In the genomic region with DNA sequence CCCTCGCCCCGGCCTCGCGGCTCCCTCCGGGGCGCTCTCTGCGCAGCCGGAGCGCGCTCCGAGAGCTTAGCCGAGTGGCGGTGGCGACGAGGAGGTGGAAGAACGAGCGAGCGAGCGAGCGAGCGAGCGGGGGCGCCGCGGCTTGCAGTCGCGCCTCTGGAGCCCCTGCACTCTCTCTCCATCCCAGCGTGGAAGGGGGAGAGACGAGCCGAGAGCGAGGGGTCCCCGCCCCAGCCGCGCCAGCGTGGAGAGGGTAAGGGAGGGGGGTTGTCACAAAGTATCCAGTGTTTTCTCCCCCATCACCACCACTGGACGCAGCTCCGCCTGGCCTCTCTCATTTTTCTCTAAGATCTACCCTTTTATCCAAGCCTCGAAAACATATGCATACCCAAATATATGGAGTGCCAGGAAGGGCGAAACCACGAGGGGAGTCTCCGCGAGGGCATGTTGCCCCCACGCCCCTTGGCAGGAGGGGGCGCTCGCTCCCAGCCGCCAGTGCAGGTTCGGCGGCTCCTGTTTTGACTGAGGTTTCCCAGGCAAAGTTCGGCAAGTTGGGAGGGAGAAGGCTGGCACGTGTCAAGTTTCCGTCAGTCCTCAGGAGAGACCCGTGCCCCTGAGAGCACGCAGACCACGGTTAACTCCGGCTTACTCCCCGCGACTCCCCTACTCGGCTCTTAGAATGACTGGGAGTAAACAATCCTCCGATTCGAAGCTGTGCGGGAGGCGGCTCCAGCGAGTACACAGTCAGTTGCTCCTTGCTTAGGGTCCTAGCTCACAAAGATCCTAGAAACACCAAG, we compare ENCODE assay signal across 8 cellular contexts. TPM values are rescaled to one million over a fixed set of nuclear protein-coding genes. Genes with fewer than 3 reads are reported as not detected.
A peak's percentile ranks its signal among the peaks of the same experiment; 100 is the strongest.
DNase-seq lines count a peak whose midpoint lies in the region; ATAC-seq and TF ChIP-seq lines count a peak whose summit lies in the region.

No MANE protein-coding gene starts in this region.

- ATAC-seq in GM18502 (IDR thresholded peaks at IDR 0.05; ENCODE audit: poor library complexity, unreplicated experiment) (no peak), HG02884 (IDR thresholded peaks at IDR 0.05; ENCODE audit: unreplicated experiment) (no peak)

- peak; percentile 68 for TF ChIP-seq RAD21 in SK-N-SH (IDR thresholded peaks at IDR 0.05; ENCODE audit: low read length)

- no peak for TF ChIP-seq EP300 in SK-N-SH (IDR thresholded peaks at IDR 0.05; ENCODE audit: borderline replicate concordance in 1 of 2, low read depth in 1 of 2, low read length in 1 of 2)

- H3K36me3 ChIP-seq in breast epithelium (no peaks in the 10 kb centered on the region), SK-N-SH (replicated peaks in 1 of 2; ENCODE audit: control insufficient read depth in 1 of 2, insufficient read depth in 2 of 2, low read length in 1 of 2) (no peaks in the 10 kb centered on the region), trophoblast cell (ENCODE audit: control insufficient read depth in 1 of 2, insufficient read depth in 2 of 2, low read length in 2 of 2) (no peaks in the 10 kb centered on the region)

- no peak overlapping the region for H3K4ac ChIP-seq in trophoblast cell (ENCODE audit: low read depth, low read length)

- no peaks in the 10 kb centered on the region for H3K9me2 ChIP-seq in SK-N-SH

- intact Hi-C loops in breast epithelium (cut with DNase I; ENCODE audit: low total_unique reads) (loop anchor here (1.0 kb wide), 1 partner anchor 12 kb away; no protein-coding TSS in a partner anchor), MCF 10A (cut with micrococcal nuclease) (loop anchor here (5.0 kb wide), 1 partner anchor 738 kb away; no protein-coding TSS in a partner anchor), head of caudate nucleus (cut with DNase I) (no loop called here)

- H3K27me3 ChIP-seq in breast epithelium (peaks cover 0 to 49% of the 10 kb centered on the region in 2 donors), SK-N-SH (ENCODE audit: insufficient read depth) (peaks cover 5% of the 10 kb centered on the region; the same call in 1 of the 2 replicates), trophoblast cell (ENCODE audit: insufficient read depth, low read length) (peaks cover 23% of the 10 kb centered on the region)

- no peaks in the 10 kb centered on the region for H3F3A ChIP-seq in SK-N-SH (replicated peaks; ENCODE audit: insufficient read depth)

- peak in 1 of 3 donors; percentile 29 for TF ChIP-seq CTCF in breast epithelium (IDR thresholded peaks at IDR 0.05)
- no peak for TF ChIP-seq CTCF in MCF 10A (IDR thresholded peaks at IDR 0.05; ENCODE audit: unreplicated experiment)
- TF ChIP-seq CTCF in SK-N-SH (IDR thresholded peaks at IDR 0.05), result peak; percentile 71

- no peak overlapping the region for H3K18ac ChIP-seq in trophoblast cell (ENCODE audit: low read length)

- no peak overlapping the region for H3K4me3 Mint-ChIP-seq in MCF 10A (ENCODE audit: unreplicated experiment)

- no peak for TF ChIP-seq POLR2A in breast epithelium (IDR thresholded peaks at IDR 0.05)

- H2AFZ ChIP-seq in SK-N-SH (ENCODE audit: low read depth), result peak overlapping the region; percentile 72; the same call in 1 of the 2 replicates
- H2AFZ ChIP-seq in trophoblast cell (ENCODE audit: insufficient read depth, low read length, poor library complexity), result peak overlapping the region; percentile 33

- H3K4me3 ChIP-seq in breast epithelium, result peak overlapping the region; percentile 35 to 61 (median 43)
- peak overlapping the region; percentile 65 to 70 for H3K4me3 ChIP-seq in SK-N-SH (ENCODE audit: low read depth in 2 of 2, low read length in 1 of 2)
- H3K4me3 ChIP-seq in trophoblast cell (ENCODE audit: low read depth, low read length), result peak overlapping the region; percentile 57

- no peaks in the 10 kb centered on the region for H3K79me2 ChIP-seq in SK-N-SH (ENCODE audit: insufficient read depth)
- no peaks in the 10 kb centered on the region for H3K79me2 ChIP-seq in trophoblast cell (ENCODE audit: control insufficient read depth, insufficient read depth, low read length, poor library complexity)

- no peaks in the 10 kb centered on the region for H3K36me3 Mint-ChIP-seq in MCF 10A (ENCODE audit: insufficient read depth, unreplicated experiment)

- POLR2A ChIA-PET in MCF 10A (lab: Yijun Ruan, JAX) (no interaction called here), SK-N-SH (lab: Yijun Ruan, JAX) (no interaction called here)

- H3K4me1 ChIP-seq in breast epithelium (peaks cover 0 to 10% of the 10 kb centered on the region in 2 donors), SK-N-SH (ENCODE audit: control insufficient read depth in 1 of 2, insufficient read depth in 2 of 2, low read depth in 1 of 2, low read length in 1 of 2) (peaks cover 0 to 21% of the 10 kb centered on the region in 2 experiments; a peak in 1 of 4 replicates), trophoblast cell (ENCODE audit: control insufficient read depth in 1 of 2, insufficient read depth in 2 of 2, low read length in 2 of 2) (peaks cover 10 to 19% of the 10 kb centered on the region in 2 experiments)

- peaks cover 69% of the 10 kb centered on the region for H3K27me3 Mint-ChIP-seq in MCF 10A (ENCODE audit: insufficient read depth, unreplicated experiment)

- no peaks in the 10 kb centered on the region for H3K9me3 Mint-ChIP-seq in MCF 10A (ENCODE audit: unreplicated experiment)

- H3K4me2 ChIP-seq in SK-N-SH (peak overlapping the region; percentile 79), trophoblast cell (ENCODE audit: low read length) (peak overlapping the region; percentile 77)

- no peak overlapping the region for H4K91ac ChIP-seq in trophoblast cell (ENCODE audit: low read depth, low read length)

- DNase-seq in breast epithelium (ENCODE audit: low spot score in 2 of 2) (no peak), MCF 10A (ENCODE audit: unreplicated experiment) (no peak), SK-N-SH (peak; percentile 75), head of caudate nucleus (peak in 38 of 42 donors; percentile 17 to 73 (median 52)), trophoblast cell (peak in 1 of 2 donors; percentile 16)
- DNase-seq in activated naive CD4-positive, alpha-beta T cell treated with Interleukin-2 at 50 U/mL for 16 hours, result no peak

- H3K14ac ChIP-seq in trophoblast cell (ENCODE audit: low read length), result no peak overlapping the region

- H4K20me1 ChIP-seq in SK-N-SH (ENCODE audit: insufficient read depth), result no peaks in the 10 kb centered on the region

- no peak overlapping the region for H4K8ac ChIP-seq in trophoblast cell (ENCODE audit: low read depth, low read length)

- WGBS in SK-N-SH (ENCODE audit: low lambda C conversion rate), result 28% methylated on average over 26 of the region's 63 CpGs
- WGBS in trophoblast cell (ENCODE audit: extremely low coverage, insufficient coverage, insufficient read length), result no CpG with 5 or more reads among the region's 63 CpGs

- H3K23ac ChIP-seq in trophoblast cell (ENCODE audit: low read length), result no peak overlapping the region

- no peak overlapping the region for H4K12ac ChIP-seq in trophoblast cell (ENCODE audit: low read depth, low read length)

- peaks cover 8% of the 10 kb centered on the region for H3K4me1 Mint-ChIP-seq in MCF 10A (ENCODE audit: insufficient read depth, unreplicated experiment)

- CTCF ChIA-PET in MCF 10A (lab: Yijun Ruan, JAX), result no interaction called here
- CTCF ChIA-PET in SK-N-SH (lab: Yijun Ruan, JAX), result interaction anchor here (0.7 to 1.6 kb wide), 14 partner anchors 9 to 740 kb away, joined by 3 to 5 read pairs (median 3); no protein-coding TSS in a partner anchor

- H2BK12ac ChIP-seq in trophoblast cell (ENCODE audit: low read length), result no peak overlapping the region

- no peaks in the 10 kb centered on the region for H3K9me3 ChIP-seq in breast epithelium
- H3K9me3 ChIP-seq in SK-N-SH, result no peaks in the 10 kb centered on the region
- no peaks in the 10 kb centered on the region for H3K9me3 ChIP-seq in trophoblast cell (ENCODE audit: insufficient read depth, low read depth, low read length)

- H3K27ac ChIP-seq in breast epithelium (no peak overlapping the region), SK-N-SH (ENCODE audit: low read depth in 2 of 2, low read length in 1 of 2) (no peak overlapping the region), trophoblast cell (ENCODE audit: low read depth, low read length) (no peak overlapping the region)

- H2BK5ac ChIP-seq in trophoblast cell (ENCODE audit: low read depth, low read length, poor library complexity), result no peak overlapping the region

- H3K9ac ChIP-seq in SK-N-SH (no peak overlapping the region), trophoblast cell (ENCODE audit: low read length) (no peak overlapping the region)

- no peak overlapping the region for H2AK5ac ChIP-seq in trophoblast cell (ENCODE audit: low read length)

- no TSS peak for BruUV-seq in MCF 10A (replicated peaks; lab: Mats Ljungman, UMichigan)

- H3K79me1 ChIP-seq in trophoblast cell (ENCODE audit: low read length), result no peaks in the 10 kb centered on the region

- H3K27ac Mint-ChIP-seq in MCF 10A (ENCODE audit: low read depth, unreplicated experiment), result no peak overlapping the region

- H2BK120ac ChIP-seq in trophoblast cell (ENCODE audit: insufficient read depth, low read length, poor library complexity), result no peak overlapping the region

TF ChIP-seq in SK-N-SH, 30 proteins besides CTCF, POLR2A, EP300 and RAD21:
- TF ChIP-seq SMC3 (IDR thresholded peaks at IDR 0.05; ENCODE audit: low read depth, low read length) (peak; percentile 72), RXRA (IDR thresholded peaks at IDR 0.05; ENCODE audit: borderline replicate concordance, low read depth) (no peak), MXI1 (IDR thresholded peaks at IDR 0.05; ENCODE audit: low read depth, low read length) (peak; percentile 58), JUND (IDR thresholded peaks at IDR 0.05) (no peak), FOXM1 (IDR thresholded peaks at IDR 0.05; ENCODE audit: low read depth) (0 out of 2 replicates have a peak, but pooled peaks have one; percentile 39), TCF12 (IDR thresholded peaks at IDR 0.05) (0 out of 2 replicates have a peak, but pooled peaks have one; percentile 6)
- TF ChIP-seq, protein P1, sequence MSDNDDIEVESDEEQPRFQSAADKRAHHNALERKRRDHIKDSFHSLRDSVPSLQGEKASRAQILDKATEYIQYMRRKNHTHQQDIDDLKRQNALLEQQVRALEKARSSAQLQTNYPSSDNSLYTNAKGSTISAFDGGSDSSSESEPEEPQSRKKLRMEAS (IDR thresholded peaks at IDR 0.05; ENCODE audit: low read depth), result peak; percentile 86

RNA-seq across cellular contexts. Expression of a gene that starts 0.6 kb away (rescaled TPM):
- total RNA-seq in breast epithelium (under 1 TPM; 0.48 to 0.66 (median 0.59) TPM), MCF 10A (2022) (not detected in 2 replicates)
- 2.3 and 2.9 TPM in 2 replicates for polyA plus RNA-seq in SK-N-SH (2012; rRNA removed)
- polyA plus RNA-seq in SK-N-SH (2012; cell fraction: cytosol; rRNA removed), result 3.1 TPM in 2 replicates
- polyA plus RNA-seq in SK-N-SH (2012; cell fraction: nucleus; rRNA removed), result 2.2 and 3.0 TPM in 2 replicates
- polyA plus RNA-seq in trophoblast cell (2013), result 0.15 and 0.18 TPM in 2 replicates

Comparison
In these comparisons a context has a peak if more than half of its experiments do, and no peak if none do; other contexts are left out.
1. DNase-seq: peak in SK-N-SH (single experiment) and head of caudate nucleus (38 of 42); none in breast epithelium (0 of 2), MCF 10A (single experiment) and activated naive CD4-positive, alpha-beta T cell treated with Interleukin-2 at 50 U/mL for 16 hours (single experiment).
2. Peak in every context shown above with its lines, with median percentiles within 50 percentile points of each other: H3K4me3 ChIP-seq.